ENCODE assay signal across 8 cellular contexts in genomic region chr18:33201509-33201926, GRCh38.
DNase-seq lines count a peak whose midpoint lies in the region; ATAC-seq, FAIRE-seq and TF ChIP-seq lines count a peak whose summit lies in the region.

No MANE protein-coding gene starts in this region.

- WGBS in esophagus squamous epithelium, 2 donors: 5 to 11% methylated on average over 8 of the region's 8 CpGs

- H3K27me3 ChIP-seq in esophagus squamous epithelium (no peaks in the 10 kb centered on the region), osteoblast (ENCODE audit: insufficient read depth, low read length) (no peaks in the 10 kb centered on the region)

- CTCF ChIA-PET in activated CD4-positive, alpha-beta memory T cell treated with anti-CD3 and anti-CD28 coated beads for 36 hours (lab: Charles Lee): interaction anchor here (0.5 kb wide), 1 partner anchor 39 kb away, joined by 4 read pairs; no protein-coding TSS in a partner anchor

- no peaks in the 10 kb centered on the region for H3K9me3 ChIP-seq in esophagus squamous epithelium
- no peaks in the 10 kb centered on the region for H3K9me3 ChIP-seq in osteoblast (ENCODE audit: low read depth, low read length)

- ATAC-seq in HG03039 (IDR thresholded peaks at IDR 0.05; ENCODE audit: unreplicated experiment): no peak

- H3K4me2 ChIP-seq in osteoblast (ENCODE audit: insufficient read depth, low read length): peak overlapping the region; percentile 35

- H3K36me3 Mint-ChIP-seq in activated CD4-positive, alpha-beta memory T cell treated with anti-CD3 and anti-CD28 coated beads for 36 hours: no peaks in the 10 kb centered on the region

- POLR2A ChIA-PET in activated CD4-positive, alpha-beta memory T cell treated with anti-CD3 and anti-CD28 coated beads for 36 hours (lab: Charles Lee): no interaction called here

- H3K27ac ChIP-seq in esophagus squamous epithelium (no peak overlapping the region), osteoblast (ENCODE audit: low read depth, low read length) (no peak overlapping the region)

- no peaks in the 10 kb centered on the region for H3K27me3 Mint-ChIP-seq in activated CD4-positive, alpha-beta memory T cell treated with anti-CD3 and anti-CD28 coated beads for 36 hours

- no peak for DNase-seq in GM12864 (ENCODE audit: low read depth)
- peak; percentile 72 for DNase-seq in NCI-H774 (lab: John Stamatoyannopoulos, UW)
- DNase-seq in esophagus squamous epithelium (lab: John Stamatoyannopoulos, UW): no peak
- DNase-seq in osteoblast (ENCODE audit: insufficient read length, low spot score, missing footprints): peak; percentile 82
- no peak for DNase-seq in HTR-8/SVneo (ENCODE audit: insufficient read length, low spot score)
- DNase-seq in SIG-M5 (lab: John Stamatoyannopoulos, UW): no peak
- no peak for DNase-seq in activated CD4-positive, alpha-beta memory T cell treated with anti-CD3 and anti-CD28 coated beads for 36 hours

- no peak overlapping the region for H3K27ac Mint-ChIP-seq in activated CD4-positive, alpha-beta memory T cell treated with anti-CD3 and anti-CD28 coated beads for 36 hours

- no peaks in the 10 kb centered on the region for H3K4me1 Mint-ChIP-seq in activated CD4-positive, alpha-beta memory T cell treated with anti-CD3 and anti-CD28 coated beads for 36 hours (ENCODE audit: low read depth)

- intact Hi-C loops in esophagus squamous epithelium (cut with DNase I): no loop called here
- intact Hi-C loops in activated CD4-positive, alpha-beta memory T cell treated with anti-CD3 and anti-CD28 coated beads for 36 hours (cut with micrococcal nuclease): loop anchor here (5.0 kb wide), 1 partner anchor 489 kb away; no protein-coding TSS in a partner anchor

- H3K79me2 ChIP-seq in osteoblast (ENCODE audit: insufficient read depth, low read length): no peaks in the 10 kb centered on the region

- H4K20me1 ChIP-seq in osteoblast (ENCODE audit: insufficient read depth, low read length): no peaks in the 10 kb centered on the region

- H3K4me3 ChIP-seq in GM12864 (ENCODE audit: low read depth, low read length): no peak overlapping the region
- peak overlapping the region in 1 of 4 donors; percentile 32 for H3K4me3 ChIP-seq in esophagus squamous epithelium
- H3K4me3 ChIP-seq in osteoblast (ENCODE audit: insufficient read depth, low read length): no peak overlapping the region

- H3K9me3 Mint-ChIP-seq in activated CD4-positive, alpha-beta memory T cell treated with anti-CD3 and anti-CD28 coated beads for 36 hours: no peaks in the 10 kb centered on the region

- TF ChIP-seq POLR2A in esophagus squamous epithelium (IDR thresholded peaks at IDR 0.05): no peak

- H3K4me1 ChIP-seq in esophagus squamous epithelium (no peaks in the 10 kb centered on the region), osteoblast (ENCODE audit: insufficient read depth, low read length) (no peaks in the 10 kb centered on the region)

- TF ChIP-seq CTCF in GM12864 (IDR thresholded peaks at IDR 0.05; ENCODE audit: low read depth, low read length, missing control alignments): peak; percentile 60
- peak in 4 of 6 experiments; percentile 19 to 34 (median 28) for TF ChIP-seq CTCF in esophagus squamous epithelium (IDR thresholded peaks at IDR 0.05)
- peak; percentile 58 for TF ChIP-seq CTCF in osteoblast (IDR thresholded peaks at IDR 0.05; ENCODE audit: extremely low read depth, low read depth, low read length)

- peak overlapping the region; percentile 20 for H2AFZ ChIP-seq in osteoblast (ENCODE audit: low read length)

- no peak overlapping the region for H3K4me3 Mint-ChIP-seq in activated CD4-positive, alpha-beta memory T cell treated with anti-CD3 and anti-CD28 coated beads for 36 hours

- H3K36me3 ChIP-seq in esophagus squamous epithelium: no peaks in the 10 kb centered on the region
- no peaks in the 10 kb centered on the region for H3K36me3 ChIP-seq in osteoblast (ENCODE audit: insufficient read depth, low read length)

- FAIRE-seq in HTR-8/SVneo (lab: Jason Lieb, UNC): no peak

Comparison
In these comparisons a context has a peak if more than half of its experiments do, and no peak if none do; other contexts are left out.
1. DNase-seq: peak in NCI-H774 (single experiment) and osteoblast (single experiment); none in GM12864 (single experiment), esophagus squamous epithelium (single experiment), HTR-8/SVneo (single experiment), SIG-M5 (single experiment) and activated CD4-positive, alpha-beta memory T cell treated with anti-CD3 and anti-CD28 coated beads for 36 hours (single experiment).
2. Peak in every context shown above with its lines, with median percentiles within 50 percentile points of each other: CTCF ChIP-seq.